16 cellular contexts compared by ENCODE assay signal in genomic region chr11:44573333-44573732, GRCh38. TPM values are rescaled to one million over a fixed set of nuclear protein-coding genes. Genes with fewer than 3 reads are reported as not detected.
A peak's percentile ranks its signal among the peaks of the same experiment; 100 is the strongest.
DNase-seq lines count a peak whose midpoint lies in the region; ATAC-seq, FAIRE-seq and TF ChIP-seq lines count a peak whose summit lies in the region.
"Had no signal": no experiment of that assay in that cellular context is flagged by ENCODE, and none has a peak within 500 bp of the region (broad histone marks: within the 10 kb centered on the region; RNA-seq: fewer than 3 reads in every experiment).

No MANE protein-coding gene starts in this region.

- DNase-seq in CD1c-positive myeloid dendritic cell (ENCODE audit: extremely low spot score) = peak; percentile 48
- DNase-seq in GM12892 (ENCODE audit: insufficient read length) = no peak
- no peak for DNase-seq in activated T-helper 2 cell treated with anti-CD3 and anti-CD28 coated beads, Interferon-gamma antibody, Interleukin-2, Interleukin-4, amounts not matched to agents 10 μg/mL and 5 μg/mL and 100 μg/mL, durations not matched to agents 14 hours and 24 hours and 36 hours (ENCODE audit: low spot score)
- no peak for DNase-seq in naive thymus-derived CD8-positive, alpha-beta T cell
- DNase-seq in SJCRH30 = no peak
- no peak for DNase-seq in epidermal melanocyte (ENCODE audit: insufficient read length, low spot score)
- DNase-seq: anterior cingulate cortex, COR-L47, hypothalamus, midbrain, NCI-H1105, NCI-H524 treated with DMSO at 0.1 percent for 48 hours, SHP77 had no signal

- no peaks in the 10 kb centered on the region for H3K9me3 ChIP-seq in SJCRH30 (replicated peaks)

- peaks cover 22% of the 10 kb centered on the region for H3K4me1 ChIP-seq in SJCRH30

- H3K9me3 Mint-ChIP-seq in activated T-helper 2 cell treated with anti-CD3 and anti-CD28 coated beads, Interferon-gamma antibody, Interleukin-2, Interleukin-4, amounts not matched to agents 10 μg/mL and 5 μg/mL and 100 μg/mL, durations not matched to agents 14 hours and 24 hours and 36 hours = no peaks in the 10 kb centered on the region
- no peaks in the 10 kb centered on the region for H3K9me3 Mint-ChIP-seq in naive thymus-derived CD8-positive, alpha-beta T cell

- POLR2A ChIA-PET in naive thymus-derived CD8-positive, alpha-beta T cell (lab: Charles Lee) = interaction anchor here (1.1 to 1.2 kb wide), 3 partner anchors 8 to 36 kb away, joined by 3 to 6 read pairs (median 3); partner anchors contain the start of gene CD82

- peak overlapping the region; percentile 98 for H3K27ac Mint-ChIP-seq in activated T-helper 2 cell treated with anti-CD3 and anti-CD28 coated beads, Interferon-gamma antibody, Interleukin-2, Interleukin-4, amounts not matched to agents 10 μg/mL and 5 μg/mL and 100 μg/mL, durations not matched to agents 14 hours and 24 hours and 36 hours
- H3K27ac Mint-ChIP-seq in naive thymus-derived CD8-positive, alpha-beta T cell = peak overlapping the region in 7 of 10 donors; percentile 64 to 93 (median 84)

- H3K4me1 Mint-ChIP-seq in activated T-helper 2 cell treated with anti-CD3 and anti-CD28 coated beads, Interferon-gamma antibody, Interleukin-2, Interleukin-4, amounts not matched to agents 10 μg/mL and 5 μg/mL and 100 μg/mL, durations not matched to agents 14 hours and 24 hours and 36 hours (ENCODE audit: low read depth) = peaks cover 93% of the 10 kb centered on the region
- peaks cover 40 to 93% (median 84%) of the 10 kb centered on the region in 4 donors for H3K4me1 Mint-ChIP-seq in naive thymus-derived CD8-positive, alpha-beta T cell

- no peak for ATAC-seq in naive thymus-derived CD8-positive, alpha-beta T cell
- no peak for ATAC-seq in HG03565 (IDR thresholded peaks at IDR 0.05; ENCODE audit: unreplicated experiment)
- ATAC-seq in HG02852 (IDR thresholded peaks at IDR 0.05; ENCODE audit: unreplicated experiment) = no peak
- ATAC-seq: activated CD4-positive, CD25-positive, alpha-beta regulatory T cell treated with anti-CD3 and anti-CD28 coated beads, Interleukin-2, amount 50 U/mL, for 24 hours had no signal

- no peak overlapping the region for H3K27ac ChIP-seq in SJCRH30

- peak overlapping the region; percentile 70 for H3K4me3 Mint-ChIP-seq in activated T-helper 2 cell treated with anti-CD3 and anti-CD28 coated beads, Interferon-gamma antibody, Interleukin-2, Interleukin-4, amounts not matched to agents 10 μg/mL and 5 μg/mL and 100 μg/mL, durations not matched to agents 14 hours and 24 hours and 36 hours (ENCODE audit: low read depth)
- peak overlapping the region in 6 of 10 donors; percentile 31 to 71 (median 58) for H3K4me3 Mint-ChIP-seq in naive thymus-derived CD8-positive, alpha-beta T cell

- H3K4me3 ChIP-seq in SJCRH30 = no peak overlapping the region

- H3K36me3 Mint-ChIP-seq in activated T-helper 2 cell treated with anti-CD3 and anti-CD28 coated beads, Interferon-gamma antibody, Interleukin-2, Interleukin-4, amounts not matched to agents 10 μg/mL and 5 μg/mL and 100 μg/mL, durations not matched to agents 14 hours and 24 hours and 36 hours (ENCODE audit: low read depth) = peaks cover 86% of the 10 kb centered on the region
- H3K36me3 Mint-ChIP-seq in naive thymus-derived CD8-positive, alpha-beta T cell = no peaks in the 10 kb centered on the region

- intact Hi-C loops in activated T-helper 2 cell treated with anti-CD3 and anti-CD28 coated beads, Interferon-gamma antibody, Interleukin-2, Interleukin-4, amounts not matched to agents 10 μg/mL and 5 μg/mL and 100 μg/mL, durations not matched to agents 14 hours and 24 hours and 36 hours (cut with micrococcal nuclease) = loop anchor here (2.0 kb wide), 1 partner anchor 43 kb away; no protein-coding TSS in a partner anchor

- no peaks in the 10 kb centered on the region for H3K27me3 Mint-ChIP-seq in activated T-helper 2 cell treated with anti-CD3 and anti-CD28 coated beads, Interferon-gamma antibody, Interleukin-2, Interleukin-4, amounts not matched to agents 10 μg/mL and 5 μg/mL and 100 μg/mL, durations not matched to agents 14 hours and 24 hours and 36 hours (ENCODE audit: low read depth)
- no peaks in the 10 kb centered on the region for H3K27me3 Mint-ChIP-seq in naive thymus-derived CD8-positive, alpha-beta T cell

- FAIRE-seq in GM12892 (lab: Jason Lieb, UNC) = peak; percentile 91

- H3K27me3 ChIP-seq in SJCRH30 = no peaks in the 10 kb centered on the region

- H3K36me3 ChIP-seq in SJCRH30 = peaks cover 33% of the 10 kb centered on the region

- TF ChIP-seq POLR2A in GM12892 (IDR thresholded peaks at IDR 0.05; ENCODE audit: low read depth, low read length) = no peak

RNA-seq across cellular contexts. Expression of gene CD82, which starts 7.9 kb away (rescaled TPM):
- 109 TPM for polyA plus RNA-seq in GM12892 (2012; ENCODE audit: missing spikeins)
- 397 and 425 TPM in 2 replicates for total RNA-seq in activated T-helper 2 cell treated with anti-CD3 and anti-CD28 coated beads, Interferon-gamma antibody, Interleukin-2, Interleukin-4, amounts not matched to agents 10 μg/mL and 5 μg/mL and 100 μg/mL, durations not matched to agents 14 hours and 24 hours and 36 hours
- total RNA-seq in naive thymus-derived CD8-positive, alpha-beta T cell = 10 to 100 TPM; 24.1 to 28.7 TPM
- polyA plus RNA-seq in naive thymus-derived CD8-positive, alpha-beta T cell = 10 to 100 TPM; 21.1 to 29.9 (median 21.1) TPM
- total RNA-seq in SJCRH30 (2014; rRNA removed; shearing (Covaris generic)) = 81.8 and 90.6 TPM in 2 replicates
